ENCODE assay signal across 22 cellular contexts in genomic region chr12:20863056-20863455, GRCh38. TPM values are rescaled to one million over a fixed set of nuclear protein-coding genes. Genes with fewer than 3 reads are reported as not detected.
A peak's percentile ranks its signal among the peaks of the same experiment; 100 is the strongest.
DNase-seq lines count a peak whose midpoint lies in the region; ATAC-seq, FAIRE-seq and TF ChIP-seq lines count a peak whose summit lies in the region.
"Had no signal": no experiment of that assay in that cellular context is flagged by ENCODE, and none has a peak within 500 bp of the region (broad histone marks: within the 10 kb centered on the region; RNA-seq: fewer than 3 reads in every experiment).

No MANE protein-coding gene starts in this region.

- TF ChIP-seq EP300 in H1 (IDR thresholded peaks at IDR 0.05; ENCODE audit: borderline replicate concordance in 1 of 2, low read depth in 2 of 2, low read length in 2 of 2), result no peak
- TF ChIP-seq EP300 in upper lobe of left lung (IDR thresholded peaks at IDR 0.05), result no peak

- CTCF ChIA-PET in H1 (lab: Charles Lee; ENCODE audit: partially characterized antibody), result no interaction called here

- WGBS in H1 (ENCODE audit: extremely low coverage in 1 of 2, insufficient coverage in 1 of 2, insufficient read length in 1 of 2, insufficient replicate concordance in 2 of 2, low coverage in 1 of 2, low lambda C conversion rate in 2 of 2, missing lambda C conversion rate in 1 of 2), 2 experiments, result 93% methylated on average over 3 of the region's 3 CpGs; no CpG with 5 or more reads in 1 of the 2 experiments
- WGBS in upper lobe of left lung, 2 donors, result 86 to 99% methylated on average over 3 of the region's 3 CpGs

- H3K18ac ChIP-seq in H1 (ENCODE audit: extremely low read depth, low read length), result no peak overlapping the region

- H2BK20ac ChIP-seq in H1 (ENCODE audit: low read length), result no peak overlapping the region

- H3K36me3 ChIP-seq in H1 (ENCODE audit: control insufficient read depth in 2 of 4, insufficient read depth in 4 of 4, low read length in 3 of 4), result no peaks in the 10 kb centered on the region
- no peaks in the 10 kb centered on the region for H3K36me3 ChIP-seq in upper lobe of left lung

- H2BK12ac ChIP-seq in H1 (ENCODE audit: low read depth, low read length), result no peak overlapping the region

- H3K56ac ChIP-seq in H1 (replicated peaks; ENCODE audit: insufficient read length, low read depth, low read length), result no peak overlapping the region

- H2BK5ac ChIP-seq in H1 (ENCODE audit: low read depth, low read length), result no peak overlapping the region

- H3K23me2 ChIP-seq in H1 (ENCODE audit: low read depth, low read length), result no peaks in the 10 kb centered on the region

- H3K27me3 ChIP-seq in H1 (replicated peaks in 1 of 4; ENCODE audit: control insufficient read depth in 3 of 4, extremely low read depth in 1 of 4, insufficient read depth in 3 of 4, low read length in 3 of 4) (no peaks in the 10 kb centered on the region), upper lobe of left lung (no peaks in the 10 kb centered on the region)

- no peak overlapping the region for H2AFZ ChIP-seq in H1 (ENCODE audit: low read length)

- H3K9me3 ChIP-seq in H1 (ENCODE audit: insufficient read depth in 2 of 2, low read depth in 1 of 2, low read length in 1 of 2) (no peaks in the 10 kb centered on the region), upper lobe of left lung (no peaks in the 10 kb centered on the region)
- H3K9me3 ChIP-seq: A549 had no signal

- no peak overlapping the region for H2BK15ac ChIP-seq in H1 (ENCODE audit: low read length)

- H3K23ac ChIP-seq in H1 (ENCODE audit: insufficient read length), result no peak overlapping the region

- peak in 2 of 3 experiments; percentile 13 to 20; a peak in 3 of 4 replicates for TF ChIP-seq CTCF in H1 (IDR thresholded peaks at IDR 0.05; ENCODE audit: control extremely low read depth in 1 of 3, insufficient read depth in 1 of 3, low read depth in 1 of 3, low read length in 3 of 3)
- no peak for TF ChIP-seq CTCF in GM10266 (IDR thresholded peaks at IDR 0.05; ENCODE audit: control insufficient read depth, insufficient read depth, low read depth, missing control alignments)
- TF ChIP-seq CTCF in upper lobe of left lung (IDR thresholded peaks at IDR 0.05), result no peak

- H3K4me3 ChIP-seq in H1 (ENCODE audit: extremely low read depth in 1 of 4, insufficient read depth in 2 of 4, low read depth in 3 of 4, low read length in 4 of 4) (no peak overlapping the region), upper lobe of left lung (no peak overlapping the region)
- H3K4me3 ChIP-seq: A549 had no signal

- H2BK120ac ChIP-seq in H1 (replicated peaks; ENCODE audit: low read depth, low read length), result no peak overlapping the region

- H3K27ac ChIP-seq in H1 (ENCODE audit: low read depth, low read length), result no peak overlapping the region
- no peak overlapping the region for H3K27ac ChIP-seq in upper lobe of left lung
- H3K27ac ChIP-seq: 22Rv1, A549 had no signal

- no peaks in the 10 kb centered on the region for H3K4me1 ChIP-seq in H1 (replicated peaks in 1 of 4; ENCODE audit: control insufficient read depth in 3 of 4, insufficient read depth in 4 of 4, low read length in 3 of 4)
- no peaks in the 10 kb centered on the region for H3K4me1 ChIP-seq in upper lobe of left lung

- H3K4ac ChIP-seq in H1 (replicated peaks; ENCODE audit: insufficient read length, low read depth, low read length), result no peak overlapping the region

- H3K4me2 ChIP-seq in H1 (ENCODE audit: insufficient read depth in 1 of 2, low read depth in 2 of 2, low read length in 2 of 2), result no peak overlapping the region
- H3K4me2 ChIP-seq: A549 had no signal

- no peak overlapping the region for H4K5ac ChIP-seq in H1 (ENCODE audit: insufficient read length, low read depth, low read length)

- POLR2A ChIA-PET in H1 (lab: Charles Lee; ENCODE audit: partially characterized antibody), result no interaction called here

- H3K14ac ChIP-seq in H1 (ENCODE audit: insufficient read length), result no peak overlapping the region

- ATAC-seq in HG02840 (IDR thresholded peaks at IDR 0.05; ENCODE audit: low FRiP score, unreplicated experiment) (no peak), sciatic nerve (no peak), upper lobe of left lung (ENCODE audit: low FRiP score in 2 of 2) (no peak)
- ATAC-seq: A549, HCT116 had no signal

- intact Hi-C loops in sciatic nerve (cut with DNase I), result no loop called here

- H2AK5ac ChIP-seq in H1 (ENCODE audit: low read depth, low read length), result no peak overlapping the region

- TF ChIP-seq RAD21 in H1 (IDR thresholded peaks at IDR 0.05 in 1 of 2, conservative IDR thresholded peaks at IDR 0.05 in 1 of 2; ENCODE audit: low read depth in 2 of 2, low read length in 2 of 2), result peak in 1 of 2 experiments; percentile 18; a peak in 2 of 4 replicates

- FAIRE-seq in H1 (lab: Jason Lieb, UNC), result no peak
- FAIRE-seq: A549, HTR-8/SVneo had no signal

- TF ChIP-seq POLR2A in H1 (IDR thresholded peaks at IDR 0.05; ENCODE audit: control extremely low read depth in 1 of 2, low read depth in 2 of 2, low read length in 2 of 2) (no peak), upper lobe of left lung (IDR thresholded peaks at IDR 0.05) (no peak)

- H4K20me1 ChIP-seq in H1 (replicated peaks in 1 of 2; ENCODE audit: control insufficient read depth in 1 of 2, insufficient read depth in 2 of 2, low read length in 2 of 2), result no peaks in the 10 kb centered on the region

- H4K91ac ChIP-seq in H1 (replicated peaks; ENCODE audit: insufficient read length, low read length), result no peak overlapping the region

- no peaks in the 10 kb centered on the region for H3K79me1 ChIP-seq in H1 (ENCODE audit: low read depth, low read length)

- no peak overlapping the region for H3K9ac ChIP-seq in H1 (replicated peaks in 1 of 4; ENCODE audit: extremely low read depth in 1 of 4, low read depth in 3 of 4, low read length in 3 of 4)

- no peak overlapping the region for H4K8ac ChIP-seq in H1 (ENCODE audit: extremely low read depth, insufficient read depth, low read length)

- DNase-seq in NCI-H510A treated with DMSO at 0.1 percent for 48 hours (lab: John Stamatoyannopoulos, UW) (peak; percentile 31), NCI-H510A (lab: John Stamatoyannopoulos, UW) (no peak), H1 (ENCODE audit: low read depth in 1 of 2, low spot score in 2 of 2) (no peak), iPS-NIHi7 (ENCODE audit: extremely low spot score) (peak; percentile 13), GM10266 (ENCODE audit: extremely low spot score) (no peak), sciatic nerve (ENCODE audit: low spot score) (no peak), upper lobe of left lung (no peak)
- DNase-seq: AML-193; CD4-positive, alpha-beta memory T cell; DMS153; DMS79; GDM1; HFFc6; KBM-7 had no signal

- no peaks in the 10 kb centered on the region for H3K79me2 ChIP-seq in H1 (ENCODE audit: control insufficient read depth in 1 of 2, insufficient read depth in 2 of 2, low read length in 2 of 2)

TF ChIP-seq in H1, 55 proteins besides CTCF, POLR2A, EP300 and RAD21 (continues in another document):
- TF ChIP-seq YY1 (IDR thresholded peaks at IDR 0.05; ENCODE audit: low read depth, low read length) (no peak), SAP30 (IDR thresholded peaks at IDR 0.05; ENCODE audit: insufficient read depth, insufficient replicate concordance, low read length) (no peak), E2F6 (IDR thresholded peaks at IDR 0.05) (no peak), BRCA1 (IDR thresholded peaks at IDR 0.05; ENCODE audit: low read depth, low read length) (no peak), NRF1 (IDR thresholded peaks at IDR 0.05; ENCODE audit: low read depth, low read length) (no peak), ATF2 (IDR thresholded peaks at IDR 0.05; ENCODE audit: low read length) (no peak), FOSL1 (IDR thresholded peaks at IDR 0.05; ENCODE audit: insufficient read depth, low read depth, low read length) (no peak), TAF7 (optimal IDR thresholded peaks at IDR 0.05; ENCODE audit: borderline replicate concordance, low read depth, low read length) (no peak), POLR2AphosphoS5 (IDR thresholded peaks at IDR 0.05; ENCODE audit: low read depth, low read length) (no peak), ASH2L (IDR thresholded peaks at IDR 0.05; ENCODE audit: low read length) (no peak), KDM4A (IDR thresholded peaks at IDR 0.05; ENCODE audit: low read depth, low read length, severe bottlenecking) (no peak), CHD1 (IDR thresholded peaks at IDR 0.05; ENCODE audit: low read depth, low read length) (no peak), POU5F1 (IDR thresholded peaks at IDR 0.05; ENCODE audit: low read depth, low read length) (no peak), MAFK (IDR thresholded peaks at IDR 0.05; ENCODE audit: low read depth, low read length) (no peak), SP4 (IDR thresholded peaks at IDR 0.05; ENCODE audit: low read length) (no peak), TBP (IDR thresholded peaks at IDR 0.05; ENCODE audit: low read depth, low read length) (no peak), CHD2 (IDR thresholded peaks at IDR 0.05; ENCODE audit: low read length) (no peak)

RNA-seq across cellular contexts. Expression of gene SLCO1B3, which starts 52.6 kb away (rescaled TPM):
- not detected in 2 replicates for total RNA-seq in H1 (2021; fragmentation: NEBNext Ultra II Directional; extraction: Animal tissue kit (Norgen Biotek cat#: 25700))
- not detected in 2 replicates for polyA plus RNA-seq in H1 (2011; rRNA removed)
- not detected for polyA plus RNA-seq in H1 (2011; cell fraction: cytosol; rRNA removed)
- polyA plus RNA-seq in H1 (2011; cell fraction: nucleus; rRNA removed), result not detected
- polyA plus RNA-seq in H1 (2012, experiment 1 of 2), result not detected in 4 replicates
- not detected for polyA plus RNA-seq in H1 (2012, experiment 2 of 2)
- polyA plus RNA-seq in H1 (2013, experiment 1 of 2), result not detected
- polyA plus RNA-seq in H1 (2013, experiment 2 of 2), result not detected
- polyA minus RNA-seq in H1 (2011; rRNA and poly(A)+ RNA removed), result not detected in 2 replicates
- not detected for polyA minus RNA-seq in H1 (2011; cell fraction: cytosol; rRNA and poly(A)+ RNA removed)
- polyA minus RNA-seq in H1 (2011; cell fraction: nucleus; rRNA and poly(A)+ RNA removed), result not detected
- total RNA-seq in sciatic nerve, result 4.2 TPM
- under 1 TPM in 3 of 6 donors, not detected in 3; 0.13 to 0.86 (median 0.69) TPM for total RNA-seq in upper lobe of left lung
- total RNA-seq: CD4-positive, alpha-beta memory T cell; HFFc6 had no signal
- polyA plus RNA-seq: BJ; CD14-positive monocyte; CD4-positive, alpha-beta memory T cell; IgD-negative memory B cell had no signal

Comparison
In these comparisons a context has a peak if more than half of its experiments do, and no peak if none do; other contexts are left out.
1. DNase-seq: peak in NCI-H510A treated with DMSO at 0.1 percent for 48 hours (single experiment) and iPS-NIHi7 (single experiment); none in NCI-H510A (single experiment), H1 (0 of 2), GM10266 (single experiment), sciatic nerve (single experiment) and upper lobe of left lung (0 of 2).
2. CTCF ChIP-seq: peak in H1 (2 of 3); none in GM10266 (single experiment) and upper lobe of left lung (0 of 6).